29 cellular contexts compared by ENCODE assay signal in genomic region chr10:69213601-69214311, GRCh38. TPM values are rescaled to one million over a fixed set of nuclear protein-coding genes. Genes with fewer than 3 reads are reported as not detected.
A peak's percentile ranks its signal among the peaks of the same experiment; 100 is the strongest.
DNase-seq lines count a peak whose midpoint lies in the region; ATAC-seq and TF ChIP-seq lines count a peak whose summit lies in the region.
"Had no signal": no experiment of that assay in that cellular context is flagged by ENCODE, and none has a peak within 500 bp of the region (broad histone marks: within the 10 kb centered on the region; RNA-seq: fewer than 3 reads in every experiment).

No MANE protein-coding gene starts in this region.

- intact Hi-C loops in activated CD4-positive, alpha-beta T cell treated with anti-CD3 and anti-CD28 coated beads for 36 hours (cut with DNase I, micrococcal nuclease) = loop anchor here (1.0 to 2.0 kb wide), 4 partner anchors 9 to 225 kb away; partner anchors contain the start of genes KIFBP (in 1 of the 2) and SUPV3L1 (in 1 of the 2)
- intact Hi-C loops in activated CD4-positive, alpha-beta memory T cell treated with anti-CD3 and anti-CD28 coated beads for 36 hours (cut with micrococcal nuclease) = loop anchor here (1.0 to 2.0 kb wide), 5 partner anchors 9 to 217 kb away; partner anchors contain the start of gene VPS26A

- H3K36me3 Mint-ChIP-seq in activated CD4-positive, alpha-beta T cell treated with anti-CD3 and anti-CD28 coated beads for 36 hours (ENCODE audit: low read depth) = peaks cover 2% of the 10 kb centered on the region
- peaks cover 3% of the 10 kb centered on the region for H3K36me3 Mint-ChIP-seq in activated CD4-positive, alpha-beta memory T cell treated with anti-CD3 and anti-CD28 coated beads for 36 hours

- no peak overlapping the region for H3K4me3 Mint-ChIP-seq in activated CD4-positive, alpha-beta T cell treated with anti-CD3 and anti-CD28 coated beads for 36 hours
- no peak overlapping the region for H3K4me3 Mint-ChIP-seq in activated CD4-positive, alpha-beta memory T cell treated with anti-CD3 and anti-CD28 coated beads for 36 hours
- H3K4me3 Mint-ChIP-seq: activated T-cell treated with anti-CD3 and anti-CD28 coated beads, Interleukin-2, amount 50 U/mL, for 24 hours; brain; stimulated activated memory B cell treated with anti-CD40 and anti-IgM and Interleukin-4, amounts not matched to agents 10 μg/mL and 1 μg/mL and 100 μg/mL, for 72 hours; WTC11 had no signal

- DNase-seq in activated CD4-positive, alpha-beta T cell treated with anti-CD3 and anti-CD28 coated beads for 36 hours = no peak
- DNase-seq in activated CD4-positive, alpha-beta T cell treated with anti-CD3 and anti-CD28 coated beads for 1 hour = no peak
- DNase-seq in Caki2 (ENCODE audit: low read depth) (peak; percentile 62), hepatocyte (ENCODE audit: low spot score) (peak; percentile 28), dermis blood vessel endothelial cell (no peak), GM03348 (ENCODE audit: low spot score) (no peak)
- no peak for DNase-seq in activated CD4-positive, alpha-beta memory T cell treated with anti-CD3 and anti-CD28 coated beads for 36 hours
- DNase-seq: activated CD8-positive, alpha-beta memory T cell treated with anti-CD3 and anti-CD28 coated beads for 24 hours; activated naive CD4-positive, alpha-beta T cell; activated T-cell treated with anti-CD3 and anti-CD28 coated beads, Interleukin-2, amount 50 U/mL, for 24 hours; HCEC 1CT; islet precursor cell; KBM-7; left ventricle myocardium inferior; MG63; NCI-H1417; NCI-H2081 treated with DMSO at 0.1 percent for 48 hours; stimulated activated CD4-positive, alpha-beta T cell treated with anti-CD3 and anti-CD28 coated beads, Interleukin-4, amount 100 ng/mL, for 4 hours; T1000 had no signal

- CTCF ChIA-PET in activated CD4-positive, alpha-beta T cell treated with anti-CD3 and anti-CD28 coated beads for 36 hours (lab: Charles Lee) = interaction anchor here (0.6 to 1.2 kb wide), 4 partner anchors 23 to 344 kb away, joined by 3 to 4 read pairs (median 4); no protein-coding TSS in a partner anchor
- CTCF ChIA-PET in activated CD4-positive, alpha-beta memory T cell treated with anti-CD3 and anti-CD28 coated beads for 36 hours (lab: Charles Lee) = interaction anchor here (0.6 to 1.3 kb wide), 3 partner anchors 15 to 177 kb away, joined by 3 read pairs; no protein-coding TSS in a partner anchor

- H3K9me3 Mint-ChIP-seq in activated CD4-positive, alpha-beta T cell treated with anti-CD3 and anti-CD28 coated beads for 36 hours (ENCODE audit: low read depth) = no peaks in the 10 kb centered on the region
- H3K9me3 Mint-ChIP-seq in activated CD4-positive, alpha-beta memory T cell treated with anti-CD3 and anti-CD28 coated beads for 36 hours = no peaks in the 10 kb centered on the region
- H3K9me3 Mint-ChIP-seq: activated T-cell treated with anti-CD3 and anti-CD28 coated beads, Interleukin-2, amount 50 U/mL, for 24 hours; WTC11 had no signal

- no peaks in the 10 kb centered on the region for H3K27me3 Mint-ChIP-seq in activated CD4-positive, alpha-beta T cell treated with anti-CD3 and anti-CD28 coated beads for 36 hours
- no peaks in the 10 kb centered on the region for H3K27me3 Mint-ChIP-seq in activated CD4-positive, alpha-beta memory T cell treated with anti-CD3 and anti-CD28 coated beads for 36 hours
- H3K27me3 Mint-ChIP-seq: activated T-cell treated with anti-CD3 and anti-CD28 coated beads, Interleukin-2, amount 50 U/mL, for 24 hours; progenitor cell of endocrine pancreas; stimulated activated memory B cell treated with anti-CD40 and anti-IgM and Interleukin-4, amounts not matched to agents 10 μg/mL and 1 μg/mL and 100 μg/mL, for 72 hours had no signal

- H2AFZ ChIP-seq in hepatocyte = no peak overlapping the region

- 56% methylated on average over 5 of the region's 5 CpGs for WGBS in hepatocyte (ENCODE audit: low lambda C conversion rate, missing lambda C conversion rate)

- H3K9me3 ChIP-seq in hepatocyte (ENCODE audit: low read depth) = no peaks in the 10 kb centered on the region
- H3K9me3 ChIP-seq: MG63, suprapubic skin had no signal

- peaks cover 13% of the 10 kb centered on the region for H3K4me1 ChIP-seq in hepatocyte (ENCODE audit: insufficient read depth)
- H3K4me1 ChIP-seq: left ventricle myocardium inferior, suprapubic skin had no signal

- H3K27me3 ChIP-seq in hepatocyte = no peaks in the 10 kb centered on the region
- H3K27me3 ChIP-seq: MG63, suprapubic skin had no signal

- peak overlapping the region; percentile 81 for H3K27ac Mint-ChIP-seq in activated CD4-positive, alpha-beta T cell treated with anti-CD3 and anti-CD28 coated beads for 36 hours
- H3K27ac Mint-ChIP-seq in activated CD4-positive, alpha-beta memory T cell treated with anti-CD3 and anti-CD28 coated beads for 36 hours = peak overlapping the region; percentile 20
- H3K27ac Mint-ChIP-seq: progenitor cell of endocrine pancreas; stimulated activated memory B cell treated with anti-CD40 and anti-IgM and Interleukin-4, amounts not matched to agents 10 μg/mL and 1 μg/mL and 100 μg/mL, for 72 hours; WTC11 had no signal

- no peaks in the 10 kb centered on the region for H4K20me1 ChIP-seq in hepatocyte (ENCODE audit: insufficient read depth, poor library complexity, severe bottlenecking)

- H3K36me3 ChIP-seq in hepatocyte (replicated peaks; ENCODE audit: insufficient read depth, low read depth) = no peaks in the 10 kb centered on the region

- H3K4me2 ChIP-seq in hepatocyte = no peak overlapping the region

- no peak for TF ChIP-seq CTCF in hepatocyte (IDR thresholded peaks at IDR 0.05; ENCODE audit: poor library complexity)

- ATAC-seq in activated CD4-positive, alpha-beta T cell treated with anti-CD3 and anti-CD28 coated beads for 36 hours = peak; percentile 50
- no peak for ATAC-seq in HG03442 (IDR thresholded peaks at IDR 0.05; ENCODE audit: unreplicated experiment)
- ATAC-seq: sciatic nerve; SK-N-SH treated with all-trans-retinoic acid at 6 μM for 48 hours; stimulated activated memory B cell treated with anti-CD40 and anti-IgM and Interleukin-4, amounts not matched to agents 10 μg/mL and 1 μg/mL and 100 μg/mL, for 72 hours; WTC11 had no signal

- peak overlapping the region; percentile 47 for H3K27ac ChIP-seq in hepatocyte
- H3K27ac ChIP-seq: C4-2B, left ventricle myocardium inferior, suprapubic skin had no signal

- in situ Hi-C loops in Caki2 (cut with HindIII; ENCODE audit: low pct_unique_long_range_greater_than_20kb, low sequenced_read_pairs) = no loop called here

- peaks cover 43% of the 10 kb centered on the region for H3K4me1 Mint-ChIP-seq in activated CD4-positive, alpha-beta T cell treated with anti-CD3 and anti-CD28 coated beads for 36 hours
- H3K4me1 Mint-ChIP-seq in activated CD4-positive, alpha-beta memory T cell treated with anti-CD3 and anti-CD28 coated beads for 36 hours (ENCODE audit: low read depth) = peaks cover 39% of the 10 kb centered on the region
- H3K4me1 Mint-ChIP-seq: WTC11 had no signal

- H3K9me2 ChIP-seq in hepatocyte (replicated peaks; ENCODE audit: insufficient read depth) = no peaks in the 10 kb centered on the region

- H3K79me2 ChIP-seq in hepatocyte = no peaks in the 10 kb centered on the region

- POLR2A ChIA-PET in activated CD4-positive, alpha-beta T cell treated with anti-CD3 and anti-CD28 coated beads for 36 hours (lab: Charles Lee) = no interaction called here
- POLR2A ChIA-PET in activated CD4-positive, alpha-beta memory T cell treated with anti-CD3 and anti-CD28 coated beads for 36 hours (lab: Charles Lee) = interaction anchor here (0.6 to 3.2 kb wide), 3 partner anchors 8 to 257 kb away, joined by 3 to 14 read pairs (median 4); partner anchors contain the start of gene DDX21

- H3K4me3 ChIP-seq in hepatocyte = no peak overlapping the region
- H3K4me3 ChIP-seq: left ventricle myocardium inferior, MG63, suprapubic skin had no signal

RNA-seq across cellular contexts. Expression of gene HKDC1, which starts 6.4 kb away (rescaled TPM):
- total RNA-seq in activated CD4-positive, alpha-beta T cell treated with anti-CD3 and anti-CD28 coated beads for 36 hours = under 1 TPM; 0.30 to 0.80 TPM
- total RNA-seq in Caki2 (2014; rRNA removed; shearing (Covaris generic); ENCODE audit: low replicate concordance) = 52.3 and 68.0 TPM in 2 replicates
- total RNA-seq in activated CD4-positive, alpha-beta memory T cell treated with anti-CD3 and anti-CD28 coated beads for 36 hours = 1 to 10 TPM in 1 of 2 experiments, under 1 TPM in 1; 0.67 to 1.1 TPM
- total RNA-seq in hepatocyte = 27.7 and 27.9 TPM in 2 replicates
- 19.5 and 23.6 TPM in 2 replicates for polyA plus RNA-seq in hepatocyte
- 0.23 and 0.85 TPM in 2 replicates for total RNA-seq in dermis blood vessel endothelial cell
- total RNA-seq: endothelial cell of umbilical vein, left ventricle myocardium inferior had no signal
- polyA plus RNA-seq: endothelial cell of umbilical vein had no signal

RNA-seq across cellular contexts. Expression of gene SUPV3L1, which starts 33.7 kb away (rescaled TPM):
- 10 to 100 TPM; 46.6 to 54.1 TPM for total RNA-seq in activated CD4-positive, alpha-beta T cell treated with anti-CD3 and anti-CD28 coated beads for 36 hours
- 18.0 and 23.5 TPM in 2 replicates for total RNA-seq in Caki2 (2014; rRNA removed; shearing (Covaris generic); ENCODE audit: low replicate concordance)
- total RNA-seq in activated CD4-positive, alpha-beta memory T cell treated with anti-CD3 and anti-CD28 coated beads for 36 hours = 10 to 100 TPM; 45.0 to 47.6 TPM
- 25.2 and 27.6 TPM in 2 replicates for total RNA-seq in hepatocyte
- 25.9 and 27.9 TPM in 2 replicates for polyA plus RNA-seq in hepatocyte
- total RNA-seq in dermis blood vessel endothelial cell = 18.4 and 27.1 TPM in 2 replicates

Comparison
In these comparisons a context has a peak if more than half of its experiments do, and no peak if none do; other contexts are left out.
1. DNase-seq: peak in Caki2 (single experiment) and hepatocyte (single experiment); none in activated CD4-positive, alpha-beta T cell treated with anti-CD3 and anti-CD28 coated beads for 36 hours (single experiment), activated CD4-positive, alpha-beta T cell treated with anti-CD3 and anti-CD28 coated beads for 1 hour (single experiment), activated CD4-positive, alpha-beta memory T cell treated with anti-CD3 and anti-CD28 coated beads for 36 hours (single experiment), dermis blood vessel endothelial cell (single experiment) and GM03348 (single experiment).
2. RNA of gene HKDC1, which starts 6.4 kb away (total RNA-seq): 52.3 to 68.0 TPM in Caki2 and 27.7 to 27.9 TPM in hepatocyte; 0.67 to 1.1 TPM in activated CD4-positive, alpha-beta memory T cell treated with anti-CD3 and anti-CD28 coated beads for 36 hours, 0.23 to 0.85 TPM in dermis blood vessel endothelial cell and 0.30 to 0.80 TPM in activated CD4-positive, alpha-beta T cell treated with anti-CD3 and anti-CD28 coated beads for 36 hours; every median in the first group is over 10 times any median in the second.